Comparison of ENCODE assay signal across 8 cellular contexts in the genomic region with DNA sequence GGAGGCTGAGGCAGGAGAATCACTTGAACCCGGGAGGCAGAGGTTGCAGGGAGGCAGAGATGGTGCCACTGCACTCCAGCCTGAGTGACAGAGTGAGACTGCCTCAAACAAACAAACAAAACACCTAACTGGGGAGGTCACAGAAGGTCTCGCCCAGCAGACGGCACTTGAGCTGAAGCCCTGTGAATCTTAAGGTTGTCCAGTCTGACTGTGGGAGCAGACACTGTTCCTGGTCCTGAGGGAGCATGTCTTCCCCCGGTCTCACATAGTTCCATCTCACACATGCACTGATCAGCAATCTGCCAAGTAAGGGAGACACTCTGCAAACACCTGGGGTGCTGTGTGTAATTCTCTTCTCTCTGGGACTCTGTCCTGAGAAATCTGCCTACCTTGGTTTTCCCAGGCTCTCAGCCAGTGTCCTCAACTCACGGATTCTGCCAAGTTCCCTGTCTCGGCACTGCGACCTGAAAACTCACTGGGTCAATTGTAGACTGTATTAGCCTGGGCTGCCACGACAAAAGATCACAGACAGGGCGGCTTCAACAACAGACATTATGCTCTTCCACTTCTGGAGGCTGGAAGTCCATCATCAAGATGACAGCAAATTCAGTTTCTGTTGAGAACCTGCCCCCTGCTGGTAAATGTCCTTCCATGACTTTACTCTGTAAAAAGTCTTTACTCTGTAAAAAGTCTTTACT.
DNase-seq lines count a peak whose midpoint lies in the region; ATAC-seq and TF ChIP-seq lines count a peak whose summit lies in the region.

No MANE protein-coding gene starts in this region.

- H3K4me3 ChIP-seq in fibroblast of villous mesenchyme (ENCODE audit: low read depth, low read length): no peak overlapping the region

- peak; percentile 59 for TF ChIP-seq CTCF in fibroblast of villous mesenchyme (IDR thresholded peaks at IDR 0.05; ENCODE audit: insufficient read depth, low read depth, low read length)

- peak; percentile 19 for DNase-seq in NCI-H1092 treated with DMSO at 0.1 percent for 48 hours (lab: John Stamatoyannopoulos, UW)
- DNase-seq in NCI-H1092 (lab: John Stamatoyannopoulos, UW): no peak
- DNase-seq in KG1 (lab: John Stamatoyannopoulos, UW): peak; percentile 30
- DNase-seq in T follicular helper cell (ENCODE audit: low read depth): peak; percentile 25
- peak; percentile 63 for DNase-seq in fibroblast of villous mesenchyme (ENCODE audit: low read depth)
- peak; percentile 27 for DNase-seq in stromal cell of bone marrow (ENCODE audit: low read depth)

- ATAC-seq in HG03025 (IDR thresholded peaks at IDR 0.05; ENCODE audit: low FRiP score, unreplicated experiment) (no peak), GM18873 (IDR thresholded peaks at IDR 0.05; ENCODE audit: low FRiP score, unreplicated experiment) (no peak)
